22 cellular contexts compared by ENCODE assay signal in the genomic region with DNA sequence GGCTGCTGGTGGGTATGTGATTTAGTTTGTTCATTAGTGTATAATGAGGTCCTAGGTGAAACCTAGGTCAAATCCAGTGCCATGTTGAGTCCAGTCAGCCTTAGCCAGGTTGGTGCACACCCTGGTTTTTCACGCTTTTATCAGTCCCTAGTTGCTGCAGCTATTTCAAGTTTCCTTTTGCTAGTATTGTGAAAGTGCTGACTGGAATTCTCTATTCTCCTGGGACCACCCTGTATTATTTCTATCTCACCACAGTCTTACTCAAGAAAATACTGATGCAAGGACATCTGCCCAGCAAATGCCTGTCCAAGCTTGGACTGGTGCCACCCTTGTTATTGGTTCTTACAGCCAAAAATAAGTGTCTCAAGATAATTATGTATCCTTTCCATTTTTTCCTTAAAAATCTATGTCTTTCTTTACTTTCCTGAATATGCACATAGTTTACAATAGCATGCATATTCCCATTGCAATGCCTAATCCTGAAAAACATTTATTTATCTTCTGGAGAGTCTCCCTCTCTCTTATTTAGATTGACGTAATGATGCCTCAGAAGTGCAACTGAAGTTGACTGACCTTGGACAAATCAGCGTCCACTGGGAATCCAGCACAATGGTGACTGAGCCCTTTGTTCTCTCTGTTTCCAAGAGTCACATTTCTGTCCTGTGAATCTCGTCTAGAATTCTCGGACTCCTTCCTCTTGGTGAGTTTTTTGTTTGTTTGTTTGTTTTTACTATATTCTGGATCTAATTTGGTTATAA.
DNase-seq lines count a peak whose midpoint lies in the region; ATAC-seq, FAIRE-seq and TF ChIP-seq lines count a peak whose summit lies in the region.
"Had no signal": no experiment of that assay in that cellular context is flagged by ENCODE, and none has a peak within 500 bp of the region (broad histone marks: within the 10 kb centered on the region; RNA-seq: fewer than 3 reads in every experiment).

No MANE protein-coding gene starts in this region.

- H3K79me2 ChIP-seq in SK-N-SH (ENCODE audit: insufficient read depth): no peaks in the 10 kb centered on the region

- H2AFZ ChIP-seq in SK-N-SH (ENCODE audit: low read depth): no peak overlapping the region

- WGBS in SK-N-SH (ENCODE audit: low lambda C conversion rate): 0% methylated on average over 5 of the region's 5 CpGs
- 23% methylated on average over 5 of the region's 5 CpGs for WGBS in right lobe of liver (ENCODE audit: insufficient coverage, low coverage, low lambda C conversion rate, missing lambda C conversion rate)

- no peak for TF ChIP-seq EP300 in SK-N-SH (IDR thresholded peaks at IDR 0.05; ENCODE audit: borderline replicate concordance in 1 of 2, low read depth in 1 of 2, low read length in 1 of 2)

- peak overlapping the region; percentile 45 for H3K4me2 ChIP-seq in SK-N-SH

- H3K36me3 ChIP-seq in SK-N-SH (replicated peaks in 1 of 2; ENCODE audit: control insufficient read depth in 1 of 2, insufficient read depth in 2 of 2, low read length in 1 of 2) (no peaks in the 10 kb centered on the region), right lobe of liver (no peaks in the 10 kb centered on the region)
- H3K36me3 ChIP-seq: cardiac muscle cell, prostate gland, uterus had no signal

- H3K9me3 ChIP-seq in SK-N-SH (no peaks in the 10 kb centered on the region), right lobe of liver (no peaks in the 10 kb centered on the region)
- H3K9me3 ChIP-seq: prostate gland, uterus had no signal

- H3K9ac ChIP-seq in SK-N-SH: no peak overlapping the region

- H3K4me1 ChIP-seq in SK-N-SH (ENCODE audit: control insufficient read depth in 1 of 2, insufficient read depth in 2 of 2, low read depth in 1 of 2, low read length in 1 of 2): no peaks in the 10 kb centered on the region
- peaks cover 0 to 4% (median 0%) of the 10 kb centered on the region in 4 donors for H3K4me1 ChIP-seq in right lobe of liver
- H3K4me1 ChIP-seq: prostate gland, uterus had no signal

- H3K9me2 ChIP-seq in SK-N-SH: no peaks in the 10 kb centered on the region

- FAIRE-seq in D721Med (lab: Jason Lieb, UNC): no peak
- FAIRE-seq: G401.6, GM19239, K562, RCC 7860 had no signal

- no peaks in the 10 kb centered on the region for H3K27me3 ChIP-seq in SK-N-SH (ENCODE audit: insufficient read depth)
- no peaks in the 10 kb centered on the region for H3K27me3 ChIP-seq in right lobe of liver
- H3K27me3 ChIP-seq: cardiac muscle cell, uterus had no signal

- no peak overlapping the region for H3K27ac ChIP-seq in SK-N-SH (ENCODE audit: low read depth in 2 of 2, low read length in 1 of 2)
- peak overlapping the region; percentile 52 for H3K27ac ChIP-seq in caudate nucleus (ENCODE audit: low read depth, low read length)
- H3K27ac ChIP-seq in right lobe of liver: peak overlapping the region; percentile 46 to 82 (median 81)
- H3K27ac ChIP-seq: cardiac muscle cell, prostate gland, uterus had no signal

- no peaks in the 10 kb centered on the region for H4K20me1 ChIP-seq in SK-N-SH (ENCODE audit: insufficient read depth)

- no peak overlapping the region; a peak in 1 of 4 replicates for H3K4me3 ChIP-seq in SK-N-SH (ENCODE audit: low read depth in 2 of 2, low read length in 1 of 2)
- H3K4me3 ChIP-seq in right lobe of liver: peak overlapping the region; percentile 20 to 45 (median 39)
- H3K4me3 ChIP-seq: cardiac muscle cell, K562, mucosa of descending colon, prostate gland, uterus had no signal

- TF ChIP-seq POLR2A in right lobe of liver (IDR thresholded peaks at IDR 0.05): no peak

- no peak for TF ChIP-seq RAD21 in SK-N-SH (IDR thresholded peaks at IDR 0.05; ENCODE audit: low read length)

- TF ChIP-seq CTCF in SK-N-SH (IDR thresholded peaks at IDR 0.05) (no peak), right lobe of liver (IDR thresholded peaks at IDR 0.05) (no peak), D721Med (IDR thresholded peaks at IDR 0.05; ENCODE audit: insufficient read depth, missing control alignments) (no peak)

- no peak for ATAC-seq in SK-N-SH treated with all-trans-retinoic acid at 6 μM for 48 hours
- ATAC-seq in right lobe of liver: peak; percentile 81 to 89 (median 84)
- no peak for ATAC-seq in GM18858 (IDR thresholded peaks at IDR 0.05; ENCODE audit: unreplicated experiment)
- ATAC-seq: K562, mucosa of descending colon had no signal

- CTCF ChIA-PET in SK-N-SH (lab: Yijun Ruan, JAX): no interaction called here

- no peaks in the 10 kb centered on the region for H3F3A ChIP-seq in SK-N-SH (replicated peaks; ENCODE audit: insufficient read depth)

- POLR2A ChIA-PET in SK-N-SH (lab: Yijun Ruan, JAX): no interaction called here

- intact Hi-C loops in right lobe of liver (cut with DNase I): no loop called here

- no peak for DNase-seq in SK-N-SH
- peak in 12 of 61 donors; percentile 0 to 21 (median 5) for DNase-seq in caudate nucleus (lab: John Stamatoyannopoulos, UW)
- peak in 2 of 3 donors; percentile 48 to 52 for DNase-seq in right lobe of liver
- peak; percentile 47 for DNase-seq in superior temporal gyrus (ENCODE audit: extremely low spot score)
- DNase-seq in SKM-1 (lab: John Stamatoyannopoulos, UW; ENCODE audit: unreplicated experiment): no peak
- DNase-seq in D721Med (ENCODE audit: insufficient read length, low spot score): no peak
- DNase-seq: 8988T; activated CD4-positive, alpha-beta memory T cell treated with anti-CD3 and anti-CD28 coated beads, Interleukin-2, amount 10 ng/mL, durations not matched to agents 7 days and 5 days; activated CD4-positive, CD25-positive, alpha-beta regulatory T cell; activated gamma-delta T cell treated with Interleukin-2 at 50 U/mL for 16 hours; mucosa of descending colon; NCI-H1694 treated with DMSO at 0.1 percent for 48 hours; T-helper 9 cell; uterus had no signal

TF ChIP-seq in SK-N-SH, 30 proteins besides CTCF, POLR2A, EP300 and RAD21 (continues in another document):
- TF ChIP-seq, protein P1, sequence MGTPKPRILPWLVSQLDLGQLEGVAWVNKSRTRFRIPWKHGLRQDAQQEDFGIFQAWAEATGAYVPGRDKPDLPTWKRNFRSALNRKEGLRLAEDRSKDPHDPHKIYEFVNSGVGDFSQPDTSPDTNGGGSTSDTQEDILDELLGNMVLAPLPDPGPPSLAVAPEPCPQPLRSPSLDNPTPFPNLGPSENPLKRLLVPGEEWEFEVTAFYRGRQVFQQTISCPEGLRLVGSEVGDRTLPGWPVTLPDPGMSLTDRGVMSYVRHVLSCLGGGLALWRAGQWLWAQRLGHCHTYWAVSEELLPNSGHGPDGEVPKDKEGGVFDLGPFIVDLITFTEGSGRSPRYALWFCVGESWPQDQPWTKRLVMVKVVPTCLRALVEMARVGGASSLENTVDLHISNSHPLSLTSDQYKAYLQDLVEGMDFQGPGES (IDR thresholded peaks at IDR 0.05; ENCODE audit: low read depth, low read length): no peak
- TF ChIP-seq NRF1 (IDR thresholded peaks at IDR 0.05; ENCODE audit: low read depth, low read length) (no peak), SIN3A (IDR thresholded peaks at IDR 0.05; ENCODE audit: borderline replicate concordance, low read depth, low read length) (no peak)

TF ChIP-seq in SK-N-SH treated with all-trans-retinoic acid at 6 μM for 48 hours, 23 proteins besides CTCF, POLR2A, EP300 and RAD21:
- no peak for TF ChIP-seq ZNF8 (CRISPR knock-in tag; IDR thresholded peaks at IDR 0.05)
- TF ChIP-seq, protein P2, sequence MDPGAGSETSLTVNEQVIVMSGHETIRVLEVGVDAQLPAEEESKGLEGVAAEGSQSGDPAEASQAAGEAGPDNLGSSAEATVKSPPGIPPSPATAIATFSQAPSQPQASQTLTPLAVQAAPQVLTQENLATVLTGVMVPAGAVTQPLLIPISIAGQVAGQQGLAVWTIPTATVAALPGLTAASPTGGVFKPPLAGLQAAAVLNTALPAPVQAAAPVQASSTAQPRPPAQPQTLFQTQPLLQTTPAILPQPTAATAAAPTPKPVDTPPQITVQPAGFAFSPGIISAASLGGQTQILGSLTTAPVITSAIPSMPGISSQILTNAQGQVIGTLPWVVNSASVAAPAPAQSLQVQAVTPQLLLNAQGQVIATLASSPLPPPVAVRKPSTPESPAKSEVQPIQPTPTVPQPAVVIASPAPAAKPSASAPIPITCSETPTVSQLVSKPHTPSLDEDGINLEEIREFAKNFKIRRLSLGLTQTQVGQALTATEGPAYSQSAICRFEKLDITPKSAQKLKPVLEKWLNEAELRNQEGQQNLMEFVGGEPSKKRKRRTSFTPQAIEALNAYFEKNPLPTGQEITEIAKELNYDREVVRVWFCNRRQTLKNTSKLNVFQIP (CRISPR knock-in tag; IDR thresholded peaks at IDR 0.05; ENCODE audit: borderline replicate concordance, low read depth): no peak
- TF ChIP-seq CSDC2 (CRISPR knock-in tag; IDR thresholded peaks at IDR 0.05): no peak
- TF ChIP-seq TCF4 (CRISPR knock-in tag; IDR thresholded peaks at IDR 0.05; ENCODE audit: borderline replicate concordance): no peak
- TF ChIP-seq ZC3H10 (CRISPR knock-in tag; IDR thresholded peaks at IDR 0.05): no peak
- TF ChIP-seq ESRRG (CRISPR knock-in tag; IDR thresholded peaks at IDR 0.05): no peak
- TF ChIP-seq ARNTL (CRISPR knock-in tag; IDR thresholded peaks at IDR 0.05; ENCODE audit: borderline replicate concordance, low read depth): no peak

Comparison
In these comparisons a context has a peak if more than half of its experiments do, and no peak if none do; other contexts are left out.
1. DNase-seq: peak in right lobe of liver (2 of 3) and superior temporal gyrus (single experiment); none in SK-N-SH (single experiment), SKM-1 (single experiment) and D721Med (single experiment).
2. H3K27ac ChIP-seq: peak in caudate nucleus (single experiment) and right lobe of liver (3 of 3); none in SK-N-SH (0 of 2).
3. H3K4me3 ChIP-seq: peak in right lobe of liver (3 of 3); none in SK-N-SH (0 of 2).
4. ATAC-seq: peak in right lobe of liver (4 of 4); none in SK-N-SH treated with all-trans-retinoic acid at 6 μM for 48 hours (single experiment) and GM18858 (single experiment).